Comparison of ENCODE assay signal across 11 cellular contexts in the genomic region with DNA sequence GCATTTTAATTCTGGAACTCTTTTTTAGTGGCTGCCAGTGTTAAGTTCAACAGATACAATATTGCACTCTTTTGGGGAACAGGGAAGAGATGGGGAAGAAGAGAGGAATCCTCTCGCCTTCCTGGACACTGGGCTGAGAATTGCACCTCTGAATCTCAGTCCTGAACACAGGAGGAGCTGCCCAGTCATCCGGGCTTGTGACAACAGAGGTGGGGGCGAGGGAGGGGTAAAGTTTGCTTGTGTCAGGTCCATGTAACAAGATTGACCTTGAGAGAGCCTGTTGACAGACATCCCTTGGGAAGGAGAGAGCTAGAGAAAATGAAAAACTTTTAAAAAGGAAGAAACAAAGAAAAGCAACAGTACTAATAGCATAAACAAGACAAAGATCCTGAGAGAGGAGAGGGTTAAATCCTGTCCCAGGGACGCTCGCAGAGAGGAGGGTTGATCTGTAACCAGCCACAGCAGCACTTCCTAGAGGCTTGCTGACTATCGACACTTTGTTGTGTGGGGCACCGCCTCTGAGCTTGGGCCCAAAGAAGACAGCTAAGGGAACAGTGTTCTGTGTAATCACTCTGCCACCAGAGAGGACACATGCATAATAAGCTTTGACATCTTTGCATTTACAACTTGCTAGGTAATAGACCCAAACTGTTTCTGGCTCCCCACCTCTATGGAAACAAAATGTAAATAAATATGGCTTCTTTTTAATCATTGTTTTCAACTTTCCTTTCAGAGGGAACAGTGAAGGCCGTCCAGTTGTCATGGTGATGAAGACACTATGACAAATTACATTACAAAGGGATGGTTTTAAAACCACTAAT.
DNase-seq lines count a peak whose midpoint lies in the region; ATAC-seq and TF ChIP-seq lines count a peak whose summit lies in the region.
"Had no signal": no experiment of that assay in that cellular context is flagged by ENCODE, and none has a peak within 500 bp of the region (broad histone marks: within the 10 kb centered on the region; RNA-seq: fewer than 3 reads in every experiment).

No MANE protein-coding gene starts in this region.

- peak overlapping the region; percentile 79 for H3K27ac ChIP-seq in temporal lobe (ENCODE audit: low read depth, low read length)

- DNase-seq in DMS53 (lab: John Stamatoyannopoulos, UW) (peak; percentile 48), DMS53 treated with DMSO at 0.1 percent for 48 hours (lab: John Stamatoyannopoulos, UW; ENCODE audit: unreplicated experiment) (no peak), anterior cingulate cortex (lab: John Stamatoyannopoulos, UW) (peak in 48 of 58 donors; percentile 2 to 72 (median 39)), inferior parietal cortex (ENCODE audit: extremely low spot score) (peak; percentile 55), cortex of kidney (lab: John Stamatoyannopoulos, UW) (no peak), GM10266 (ENCODE audit: extremely low spot score) (no peak)
- DNase-seq: activated T-cell treated with anti-CD3 and anti-CD28 coated beads, Interleukin-2, amount 50 U/mL, for 24 hours; PC-3; stimulated activated CD4-positive, alpha-beta T cell treated with anti-CD3 and anti-CD28 coated beads, Interleukin-4, amount 100 ng/mL, for 24 hours had no signal

- TF ChIP-seq CTCF in GM10266 (IDR thresholded peaks at IDR 0.05; ENCODE audit: control insufficient read depth, insufficient read depth, low read depth, missing control alignments) = no peak

- no peak for ATAC-seq in HG03432 (IDR thresholded peaks at IDR 0.05; ENCODE audit: unreplicated experiment)
- ATAC-seq: PC-3 had no signal

Comparison
In these comparisons a context has a peak if more than half of its experiments do, and no peak if none do; other contexts are left out.
1. DNase-seq: peak in DMS53 (single experiment), anterior cingulate cortex (48 of 58) and inferior parietal cortex (single experiment); none in DMS53 treated with DMSO at 0.1 percent for 48 hours (single experiment), cortex of kidney (single experiment) and GM10266 (single experiment).